In genomic region chr6:45591816-45592359, GRCh38 we compare ENCODE assay signal across 17 cellular contexts.
DNase-seq lines count a peak whose midpoint lies in the region; ATAC-seq, FAIRE-seq and TF ChIP-seq lines count a peak whose summit lies in the region.
"Had no signal": no experiment of that assay in that cellular context is flagged by ENCODE, and none has a peak within 500 bp of the region (broad histone marks: within the 10 kb centered on the region; RNA-seq: fewer than 3 reads in every experiment).

No MANE protein-coding gene starts in this region.

- H2AFZ ChIP-seq in mammary epithelial cell (ENCODE audit: low read depth, low read length): no peak overlapping the region

- TF ChIP-seq CTCF in mammary epithelial cell (conservative IDR thresholded peaks at IDR 0.05 in 1 of 2, IDR thresholded peaks at IDR 0.05 in 1 of 2; ENCODE audit: extremely low read depth in 1 of 2, insufficient read depth in 1 of 2, low read depth in 1 of 2, low read length in 2 of 2): no peak
- TF ChIP-seq CTCF in MCF 10A (IDR thresholded peaks at IDR 0.05; ENCODE audit: unreplicated experiment): no peak
- TF ChIP-seq CTCF in RWPE2 (IDR thresholded peaks at IDR 0.05; ENCODE audit: poor library complexity, severe bottlenecking): no peak
- no peak for TF ChIP-seq CTCF in progenitor cell of endocrine pancreas (IDR thresholded peaks at IDR 0.05; ENCODE audit: unreplicated experiment)

- CTCF ChIA-PET in mammary epithelial cell (lab: Charles Lee; ENCODE audit: low non-redundant PET): no interaction called here
- CTCF ChIA-PET in MCF 10A (lab: Yijun Ruan, JAX): interaction anchor here (0.6 kb wide), 1 partner anchor 11 kb away, joined by 3 read pairs; no protein-coding TSS in a partner anchor

- H3K27ac ChIP-seq in mammary epithelial cell (ENCODE audit: insufficient read depth, low read depth, low read length) (peak overlapping the region; percentile 81), RWPE2 (ENCODE audit: poor library complexity, severe bottlenecking) (peak overlapping the region; percentile 98), epithelial cell of prostate (peak overlapping the region; percentile 98)
- H3K27ac ChIP-seq: tibial artery had no signal

- intact Hi-C loops in mammary epithelial cell (cut with micrococcal nuclease) (no loop called here), MCF 10A (cut with micrococcal nuclease) (no loop called here)

- 93% methylated on average over 7 of the region's 7 CpGs for WGBS in mammary epithelial cell (ENCODE audit: low coverage, missing lambda C conversion rate)

- H3K79me2 ChIP-seq in mammary epithelial cell (ENCODE audit: insufficient read depth, low read length): no peaks in the 10 kb centered on the region

- H3K4me2 ChIP-seq in mammary epithelial cell (ENCODE audit: insufficient read depth, low read depth, low read length): no peak overlapping the region

- in situ Hi-C loops in mammary epithelial cell (cut with MboI; ENCODE audit: low sequenced_read_pairs in 2 of 2): no loop called here

- BruUV-seq in mammary epithelial cell (replicated peaks; lab: Mats Ljungman, UMichigan) (no TSS peak), MCF 10A (replicated peaks; lab: Mats Ljungman, UMichigan) (no TSS peak)

- H3K9me3 ChIP-seq in mammary epithelial cell (replicated peaks; ENCODE audit: insufficient read depth, low read length) (no peaks in the 10 kb centered on the region), RWPE2 (ENCODE audit: severe bottlenecking) (no peaks in the 10 kb centered on the region)
- H3K9me3 ChIP-seq: tibial artery had no signal

- H3K36me3 Mint-ChIP-seq in MCF 10A (ENCODE audit: insufficient read depth, unreplicated experiment) (no peaks in the 10 kb centered on the region), progenitor cell of endocrine pancreas (ENCODE audit: insufficient read depth) (no peaks in the 10 kb centered on the region)

- no peak overlapping the region for H3K9ac ChIP-seq in mammary epithelial cell (ENCODE audit: insufficient read depth, low read length)

- H3K4me1 ChIP-seq in mammary epithelial cell (ENCODE audit: insufficient read depth, low read length): peaks cover 40% of the 10 kb centered on the region
- peaks cover 45% of the 10 kb centered on the region for H3K4me1 ChIP-seq in RWPE2 (ENCODE audit: insufficient read depth, poor library complexity, severe bottlenecking)

- H3K9me3 Mint-ChIP-seq in MCF 10A (ENCODE audit: unreplicated experiment): no peaks in the 10 kb centered on the region
- no peaks in the 10 kb centered on the region for H3K9me3 Mint-ChIP-seq in progenitor cell of endocrine pancreas (ENCODE audit: low read depth)
- H3K9me3 Mint-ChIP-seq: CD4-positive, alpha-beta T cell had no signal

- peaks cover 37% of the 10 kb centered on the region for H3K4me1 Mint-ChIP-seq in MCF 10A (ENCODE audit: insufficient read depth, unreplicated experiment)
- H3K4me1 Mint-ChIP-seq in progenitor cell of endocrine pancreas (ENCODE audit: low read depth): peaks cover 40% of the 10 kb centered on the region

- no peaks in the 10 kb centered on the region for H3K27me3 Mint-ChIP-seq in MCF 10A (ENCODE audit: insufficient read depth, unreplicated experiment)
- H3K27me3 Mint-ChIP-seq in progenitor cell of endocrine pancreas: peaks cover 3% of the 10 kb centered on the region
- H3K27me3 Mint-ChIP-seq: CD4-positive, alpha-beta T cell had no signal

- no peak overlapping the region for H3K4me3 Mint-ChIP-seq in MCF 10A (ENCODE audit: unreplicated experiment)
- peak overlapping the region; percentile 50 for H3K4me3 Mint-ChIP-seq in progenitor cell of endocrine pancreas (ENCODE audit: low read depth)
- H3K4me3 Mint-ChIP-seq: CD4-positive, alpha-beta T cell had no signal

- dilution Hi-C loops in mammary epithelial cell (cut with HindIII; ENCODE audit: low sequenced_read_pairs): no loop called here

- H3K27ac Mint-ChIP-seq in MCF 10A (ENCODE audit: low read depth, unreplicated experiment) (no peak overlapping the region), progenitor cell of endocrine pancreas (no peak overlapping the region)
- H3K27ac Mint-ChIP-seq: CD4-positive, alpha-beta T cell had no signal

- FAIRE-seq in frontal cortex (lab: Jason Lieb, UNC): no peak
- FAIRE-seq: GM12891, H54 had no signal

- no peaks in the 10 kb centered on the region for H4K20me1 ChIP-seq in mammary epithelial cell (ENCODE audit: insufficient read depth, low read length)

- H3K4me3 ChIP-seq in mammary epithelial cell (replicated peaks in 1 of 3; ENCODE audit: insufficient read depth in 1 of 3, low read depth in 2 of 3, low read length in 3 of 3) (no peak overlapping the region), RWPE2 (ENCODE audit: severe bottlenecking) (no peak overlapping the region)
- H3K4me3 ChIP-seq: tibial artery had no signal

- DNase-seq in mammary epithelial cell (no peak), MCF 10A (ENCODE audit: unreplicated experiment) (no peak), RWPE2 (ENCODE audit: low spot score) (no peak), epithelial cell of prostate (ENCODE audit: low read depth, low spot score) (no peak), progenitor cell of endocrine pancreas (ENCODE audit: low spot score, unreplicated experiment) (no peak), AG08395 (ENCODE audit: low spot score) (no peak), frontal cortex (ENCODE audit: low spot score in 2 of 2) (no peak)
- DNase-seq: aorta; CD4-positive, alpha-beta T cell; central memory CD4-positive, alpha-beta T cell; NCI-H187 treated with DMSO at 0.1 percent for 48 hours; stimulated activated CD4-positive, alpha-beta T cell treated with anti-CD3 and anti-CD28 coated beads, Interleukin-1b, Interleukin-23, amount 100 ng/mL, for 48 hours; stimulated activated naive CD4-positive, alpha-beta T cell treated with Interleukin-2 at 50 U/mL for 16 hours; tibial artery had no signal

- POLR2A ChIA-PET in MCF 10A (lab: Yijun Ruan, JAX): interaction anchor here (1.3 to 1.6 kb wide), 2 partner anchors 14 to 150 kb away, joined by 3 read pairs; no protein-coding TSS in a partner anchor

- no peak for ATAC-seq in RWPE2 (ENCODE audit: low read depth)
- no peak for ATAC-seq in HG02884 (IDR thresholded peaks at IDR 0.05; ENCODE audit: unreplicated experiment)

- H3K36me3 ChIP-seq in mammary epithelial cell (ENCODE audit: insufficient read depth, low read length) (no peaks in the 10 kb centered on the region), RWPE2 (ENCODE audit: low read depth) (no peaks in the 10 kb centered on the region)
- H3K36me3 ChIP-seq: tibial artery had no signal

- no peaks in the 10 kb centered on the region for H3K27me3 ChIP-seq in mammary epithelial cell (ENCODE audit: insufficient read depth, low read length)
- H3K27me3 ChIP-seq in RWPE2 (ENCODE audit: insufficient read depth, poor library complexity, severe bottlenecking): no peaks in the 10 kb centered on the region
- H3K27me3 ChIP-seq: tibial artery had no signal
